Comparison of ENCODE assay signal across 15 cellular contexts in the genomic region with DNA sequence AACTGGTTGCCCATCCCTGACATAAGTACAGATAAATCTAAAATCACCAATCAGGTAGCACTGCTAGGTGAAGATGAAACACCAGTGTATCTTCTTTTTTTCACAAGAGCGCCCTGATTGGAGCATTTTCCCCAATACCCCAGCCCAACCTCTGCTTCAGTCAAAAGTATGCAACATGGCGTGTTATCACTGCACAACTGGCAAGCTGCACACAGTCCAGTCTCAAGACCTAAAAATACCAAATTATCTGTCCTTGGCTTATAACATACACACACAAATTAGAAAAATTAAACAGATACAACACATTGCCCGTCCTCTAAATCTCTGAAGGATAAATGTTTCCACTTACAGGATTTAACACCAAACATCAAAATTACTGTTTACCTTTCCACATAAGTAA. TPM values are rescaled to one million over a fixed set of nuclear protein-coding genes. Genes with fewer than 3 reads are reported as not detected.
DNase-seq lines count a peak whose midpoint lies in the region; ATAC-seq and TF ChIP-seq lines count a peak whose summit lies in the region.
"Had no signal": no experiment of that assay in that cellular context is flagged by ENCODE, and none has a peak within 500 bp of the region (broad histone marks: within the 10 kb centered on the region; RNA-seq: fewer than 3 reads in every experiment).

No MANE protein-coding gene starts in this region.

- no peak overlapping the region for H4K8ac ChIP-seq in IMR-90 (ENCODE audit: low read depth in 2 of 2, low read length in 2 of 2)

- no peak overlapping the region for H3K4ac ChIP-seq in IMR-90 (ENCODE audit: low read depth, low read length)

- no peak overlapping the region; the same call in 1 of the 2 replicates for H2AK5ac ChIP-seq in IMR-90 (ENCODE audit: low read depth, low read length)

- no peak overlapping the region for H4K91ac ChIP-seq in IMR-90 (ENCODE audit: insufficient read depth, low read depth, low read length)

- no peaks in the 10 kb centered on the region for H3K9me2 ChIP-seq in DOHH2 (replicated peaks; ENCODE audit: control insufficient read depth, low read length)

- H2BK15ac ChIP-seq in IMR-90 (ENCODE audit: low read depth, low read length) = no peak overlapping the region

- peaks cover 9% of the 10 kb centered on the region; the same call in 1 of the 2 replicates for H3F3A ChIP-seq in DOHH2 (ENCODE audit: control insufficient read depth, insufficient read depth)

- H3K79me2 ChIP-seq in DOHH2 (ENCODE audit: control insufficient read depth, low read length) = no peaks in the 10 kb centered on the region

- H4K20me1 ChIP-seq in DOHH2 (ENCODE audit: control insufficient read depth, insufficient read depth, low read depth, low read length) (no peaks in the 10 kb centered on the region), IMR-90 (ENCODE audit: insufficient read depth, low read length) (peaks cover 52% of the 10 kb centered on the region)

- no peaks in the 10 kb centered on the region for H3K9me3 ChIP-seq in DOHH2 (ENCODE audit: control insufficient read depth, insufficient read depth, low read length)
- H3K9me3 ChIP-seq in IMR-90 (ENCODE audit: control insufficient read depth, insufficient read depth, low read length) = no peaks in the 10 kb centered on the region
- no peaks in the 10 kb centered on the region for H3K9me3 ChIP-seq in right cardiac atrium (ENCODE audit: control insufficient read depth, low read length)
- H3K9me3 ChIP-seq in upper lobe of right lung = no peaks in the 10 kb centered on the region
- H3K9me3 ChIP-seq: MG63 had no signal

- H3K56ac ChIP-seq in IMR-90 (ENCODE audit: extremely low read depth, insufficient read depth, low read length) = no peak overlapping the region

- peaks cover 34 to 54% of the 10 kb centered on the region in 2 experiments for H3K79me1 ChIP-seq in IMR-90 (ENCODE audit: low read depth in 1 of 2, low read length in 2 of 2)

- no peak overlapping the region for H2AFZ ChIP-seq in IMR-90 (replicated peaks; ENCODE audit: low read length, poor library complexity)

- no peak overlapping the region for H3K23ac ChIP-seq in IMR-90 (ENCODE audit: low read depth, low read length)

- H3K27ac Mint-ChIP-seq in dendritic cell treated with granulocyte-macrophage colony-stimulating factor and Interleukin-4, amounts not matched to agents 40 ng/mL and 50 ng/mL, for 4 days = peak overlapping the region; percentile 50

- WGBS in IMR-90 (ENCODE audit: extremely low coverage in 2 of 2, insufficient read length in 1 of 2), 2 experiments = no CpG with 5 or more reads among the region's 3 CpGs
- 65% methylated on average over 3 of the region's 3 CpGs for WGBS in right cardiac atrium

- no peak overlapping the region for H2BK120ac ChIP-seq in IMR-90 (ENCODE audit: low read depth, low read length)

- TF ChIP-seq POLR2A in IMR-90 (IDR thresholded peaks at IDR 0.05; ENCODE audit: low read depth, low read length) = no peak

- H3K9ac ChIP-seq in IMR-90 (ENCODE audit: low read depth, low read length) = no peak overlapping the region

- peak overlapping the region; percentile 48 for H3K4me2 ChIP-seq in DOHH2 (ENCODE audit: low read length)
- no peak overlapping the region for H3K4me2 ChIP-seq in IMR-90 (ENCODE audit: low read depth, low read length)

- TF ChIP-seq RAD21 in IMR-90 (IDR thresholded peaks at IDR 0.05; ENCODE audit: low read length) = no peak

- dilution Hi-C loops in IMR-90 (cut with HindIII; ENCODE audit: low sequenced_read_pairs, unreplicated experiment) = no loop called here

- H3K4me3 ChIP-seq in DOHH2 (ENCODE audit: low read length) (peak overlapping the region; percentile 33), IMR-90 (ENCODE audit: insufficient read depth, low read depth, low read length) (no peak overlapping the region), right cardiac atrium (ENCODE audit: low read length) (no peak overlapping the region), upper lobe of right lung (no peak overlapping the region)
- H3K4me3 ChIP-seq: MG63 had no signal

- no peak for ATAC-seq in IMR-90 (ENCODE audit: low read depth)
- peak; percentile 56 to 63 for ATAC-seq in right cardiac atrium
- ATAC-seq in upper lobe of right lung = no peak
- ATAC-seq in HG02678 (IDR thresholded peaks at IDR 0.05; ENCODE audit: unreplicated experiment) = no peak

- H2AK9ac ChIP-seq in IMR-90 (replicated peaks; ENCODE audit: low read depth, low read length, poor library complexity) = no peak overlapping the region

- H3K14ac ChIP-seq in IMR-90 (replicated peaks; ENCODE audit: low read depth, low read length) = no peak overlapping the region

- H2BK20ac ChIP-seq in IMR-90 (ENCODE audit: low read depth, low read length) = no peak overlapping the region

- H3K9me1 ChIP-seq in IMR-90 (ENCODE audit: insufficient read depth, low read length) = peaks cover 13% of the 10 kb centered on the region

- H3K4me3 Mint-ChIP-seq in dendritic cell treated with granulocyte-macrophage colony-stimulating factor and Interleukin-4, amounts not matched to agents 40 ng/mL and 50 ng/mL, for 4 days = no peak overlapping the region
- H3K4me3 Mint-ChIP-seq: CD4-positive, alpha-beta memory T cell had no signal

- CTCF ChIA-PET in IMR-90 (lab: Yijun Ruan, JAX) = interaction anchor here (1.9 kb wide), 1 partner anchor 11 kb away, joined by 9 read pairs; no protein-coding TSS in a partner anchor

- H2BK5ac ChIP-seq in IMR-90 (ENCODE audit: low read depth, low read length, poor library complexity, severe bottlenecking) = peak overlapping the region; percentile 9

- H3K27me3 ChIP-seq in DOHH2 (ENCODE audit: control insufficient read depth, low read length) = peaks cover 3% of the 10 kb centered on the region; the same call in 1 of the 2 replicates
- H3K27me3 ChIP-seq in IMR-90 (ENCODE audit: control insufficient read depth, insufficient read depth, low read length) = no peaks in the 10 kb centered on the region
- no peaks in the 10 kb centered on the region for H3K27me3 ChIP-seq in right cardiac atrium (ENCODE audit: control insufficient read depth, insufficient read depth)
- H3K27me3 ChIP-seq in upper lobe of right lung = no peaks in the 10 kb centered on the region
- H3K27me3 ChIP-seq: MG63 had no signal

- POLR2A ChIA-PET in IMR-90 (lab: Charles Lee; ENCODE audit: unreplicated experiment) = no interaction called here

- H3K36me3 ChIP-seq in DOHH2 (ENCODE audit: control insufficient read depth, low read length) = 0 out of 2 replicates have a peak, but pooled peaks cover 3% of the 10 kb centered on the region
- H3K36me3 ChIP-seq in IMR-90 (ENCODE audit: control insufficient read depth, insufficient read depth, low read length) = peaks cover 47% of the 10 kb centered on the region
- peaks cover 66% of the 10 kb centered on the region for H3K36me3 ChIP-seq in upper lobe of right lung

- TF ChIP-seq CTCF in DOHH2 (IDR thresholded peaks at IDR 0.05; ENCODE audit: low read depth, low read length, poor library complexity, severe bottlenecking) (no peak), IMR-90 (conservative IDR thresholded peaks at IDR 0.05; ENCODE audit: low read depth, low read length) (no peak), upper lobe of right lung (IDR thresholded peaks at IDR 0.05) (no peak)

- H3K27me3 Mint-ChIP-seq in dendritic cell treated with granulocyte-macrophage colony-stimulating factor and Interleukin-4, amounts not matched to agents 40 ng/mL and 50 ng/mL, for 4 days = no peaks in the 10 kb centered on the region
- H3K27me3 Mint-ChIP-seq: CD4-positive, alpha-beta memory T cell had no signal

- DNase-seq in IMR-90 (no peak), right cardiac atrium (no peak), OCI-M1 (lab: John Stamatoyannopoulos, UW) (no peak), upper lobe of right lung (no peak), activated gamma-delta T cell treated with Interleukin-2 at 50 U/mL for 16 hours (no peak)
- DNase-seq: ACHN; CD4-positive, alpha-beta memory T cell; GDM1; KG1; MG63; NCI-H446; NCI-H748 treated with DMSO at 0.1 percent for 48 hours had no signal

- H3K9me3 Mint-ChIP-seq in dendritic cell treated with granulocyte-macrophage colony-stimulating factor and Interleukin-4, amounts not matched to agents 40 ng/mL and 50 ng/mL, for 4 days = no peaks in the 10 kb centered on the region
- H3K9me3 Mint-ChIP-seq: CD4-positive, alpha-beta memory T cell had no signal

- peaks cover 22% of the 10 kb centered on the region for H3K4me1 Mint-ChIP-seq in dendritic cell treated with granulocyte-macrophage colony-stimulating factor and Interleukin-4, amounts not matched to agents 40 ng/mL and 50 ng/mL, for 4 days (ENCODE audit: low read depth)
- H3K4me1 Mint-ChIP-seq: CD4-positive, alpha-beta memory T cell had no signal

- H3K36me3 Mint-ChIP-seq in dendritic cell treated with granulocyte-macrophage colony-stimulating factor and Interleukin-4, amounts not matched to agents 40 ng/mL and 50 ng/mL, for 4 days (ENCODE audit: low read depth) = peaks cover 98% of the 10 kb centered on the region

- in situ Hi-C loops in IMR-90 (cut with MboI; ENCODE audit: low sequenced_read_pairs) = no loop called here

- intact Hi-C loops in IMR-90 (cut with micrococcal nuclease) = no loop called here
- intact Hi-C loops in dendritic cell treated with granulocyte-macrophage colony-stimulating factor and Interleukin-4, amounts not matched to agents 40 ng/mL and 50 ng/mL, for 4 days (cut with micrococcal nuclease) = no loop called here
- intact Hi-C loops in right cardiac atrium (cut with DNase I) = no loop called here
- intact Hi-C loops in upper lobe of right lung (cut with DNase I) = no loop called here

- H3K4me1 ChIP-seq in DOHH2 (ENCODE audit: control insufficient read depth, low read length) (peaks cover 33% of the 10 kb centered on the region), IMR-90 (ENCODE audit: control insufficient read depth, insufficient read depth, low read length) (peaks cover 9% of the 10 kb centered on the region), right cardiac atrium (ENCODE audit: control insufficient read depth, insufficient read depth, low read length) (no peaks in the 10 kb centered on the region), upper lobe of right lung (peaks cover 9% of the 10 kb centered on the region)

- H3K27ac ChIP-seq in DOHH2 (ENCODE audit: low read depth, low read length) (peak overlapping the region; percentile 61), IMR-90 (ENCODE audit: insufficient read depth, low read length) (no peak overlapping the region), right cardiac atrium (ENCODE audit: low read length) (peak overlapping the region; percentile 62), upper lobe of right lung (no peak overlapping the region)

- H4K5ac ChIP-seq in IMR-90 (ENCODE audit: low read depth, low read length) = no peak overlapping the region

- no peak overlapping the region for H3K18ac ChIP-seq in IMR-90 (ENCODE audit: low read depth, low read length)

- no TSS peak for BruUV-seq in IMR-90 (replicated peaks; lab: Mats Ljungman, UMichigan)

RNA-seq across cellular contexts. Expression of a gene that starts 20.2 kb away (rescaled TPM):
- total RNA-seq in IMR-90 (2012; rRNA removed) (2.8 and 3.2 TPM in 2 replicates), right cardiac atrium (1 to 10 TPM; 2.9 to 6.2 (median 4.7) TPM), upper lobe of right lung (31.9 TPM)
- polyA plus RNA-seq in IMR-90 (2012; rRNA removed) (10.8 and 13.9 TPM in 2 replicates), right cardiac atrium (1.9 TPM)
- polyA plus RNA-seq in IMR-90 (2012; cell fraction: cytosol; rRNA removed) = 7.9 and 13.9 TPM in 2 replicates
- 29.8 and 69.7 TPM in 2 replicates for polyA plus RNA-seq in IMR-90 (2012; cell fraction: nucleus; rRNA removed; ENCODE audit: low replicate concordance)

RNA-seq across cellular contexts. Expression of a gene that starts 56.0 kb away (rescaled TPM):
- total RNA-seq in IMR-90 (2012; rRNA removed) = 6.7 and 8.1 TPM in 2 replicates
- polyA plus RNA-seq in IMR-90 (2012; rRNA removed) = 8.4 and 9.2 TPM in 2 replicates
- 9.3 and 21.4 TPM in 2 replicates for polyA plus RNA-seq in IMR-90 (2012; cell fraction: cytosol; rRNA removed)
- polyA plus RNA-seq in IMR-90 (2012; cell fraction: nucleus; rRNA removed; ENCODE audit: low replicate concordance) = 4.5 and 5.0 TPM in 2 replicates
- total RNA-seq in right cardiac atrium = 1 to 10 TPM; 1.8 to 3.5 (median 2.6) TPM
- polyA plus RNA-seq in right cardiac atrium = 3.2 TPM
- total RNA-seq in upper lobe of right lung = 43.8 TPM

Comparison
In these comparisons a context has a peak if more than half of its experiments do, and no peak if none do; other contexts are left out.
1. H3K27ac ChIP-seq: peak in DOHH2 (single experiment) and right cardiac atrium (single experiment); none in IMR-90 (single experiment) and upper lobe of right lung (single experiment).
2. ATAC-seq: peak in right cardiac atrium (2 of 2); none in IMR-90 (single experiment), upper lobe of right lung (single experiment) and HG02678 (single experiment).